1 cellular context compared by ENCODE assay signal in genomic region chr6:160163425-160163824, GRCh38.
TF ChIP-seq lines count a peak whose summit lies in the region.

No MANE protein-coding gene starts in this region.

TF ChIP-seq in HepG2, 621 proteins besides CTCF, POLR2A, EP300 and RAD21 (continues in another document):
- TF ChIP-seq ZNF431 (CRISPR knock-in tag; IDR thresholded peaks at IDR 0.05; ENCODE audit: borderline replicate concordance, low read depth) (0 out of 2 replicates have a peak, but pooled peaks have one; percentile 37), CSRNP1 (CRISPR knock-in tag; IDR thresholded peaks at IDR 0.05) (no peak), SALL1 (CRISPR knock-in tag; IDR thresholded peaks at IDR 0.05) (peak; percentile 30; the same call in 1 of the 2 replicates), ZBTB2 (CRISPR knock-in tag; IDR thresholded peaks at IDR 0.05; ENCODE audit: low read depth) (no peak), RXRA (CRISPR knock-in tag; IDR thresholded peaks at IDR 0.05) (peak; percentile 36; the same call in 1 of the 2 replicates), PHF21A (CRISPR knock-in tag; IDR thresholded peaks at IDR 0.05) (peak; percentile 39; the same call in 1 of the 2 replicates), ZNF407 (CRISPR knock-in tag; IDR thresholded peaks at IDR 0.05; ENCODE audit: not compliant biosample characterization) (no peak), CBX2 (IDR thresholded peaks at IDR 0.05; ENCODE audit: low read depth, low read length) (no peak), CBX2 (CRISPR knock-in tag; IDR thresholded peaks at IDR 0.05; ENCODE audit: low read depth) (no peak), NR2F6 (IDR thresholded peaks at IDR 0.05) (peak; percentile 49; the same call in 1 of the 2 replicates), NR2F6 (CRISPR knock-in tag; IDR thresholded peaks at IDR 0.05) (peak; percentile 75; the same call in 1 of the 2 replicates), SMAD3 (CRISPR knock-in tag; IDR thresholded peaks at IDR 0.05) (no peak), POGK (CRISPR knock-in tag; conservative IDR thresholded peaks at IDR 0.05) (0 out of 2 replicates have a peak, but pooled peaks have one; percentile 48), ZNF720 (CRISPR knock-in tag; IDR thresholded peaks at IDR 0.05) (no peak), ZBTB38 (CRISPR knock-in tag; IDR thresholded peaks at IDR 0.05) (0 out of 2 replicates have a peak, but pooled peaks have one; percentile 33), KLF16 (CRISPR knock-in tag; IDR thresholded peaks at IDR 0.05) (no peak), RXRB (CRISPR knock-in tag; IDR thresholded peaks at IDR 0.05; ENCODE audit: borderline replicate concordance) (peak; percentile 39; the same call in 1 of the 2 replicates), ATF6 (CRISPR knock-in tag; conservative IDR thresholded peaks at IDR 0.05) (no peak), BCL6 (CRISPR knock-in tag; IDR thresholded peaks at IDR 0.05) (peak; percentile 70), SETDB1 (CRISPR knock-in tag; IDR thresholded peaks at IDR 0.05; ENCODE audit: borderline replicate concordance) (no peak), ZNF572 (CRISPR knock-in tag; IDR thresholded peaks at IDR 0.05) (no peak), GTF3A (CRISPR knock-in tag; conservative IDR thresholded peaks at IDR 0.05) (no peak), ZIK1 (CRISPR knock-in tag; IDR thresholded peaks at IDR 0.05; ENCODE audit: borderline replicate concordance, low read depth) (no peak), BATF2 (CRISPR knock-in tag; IDR thresholded peaks at IDR 0.05) (no peak), ZNF30 (CRISPR knock-in tag; IDR thresholded peaks at IDR 0.05) (no peak), ZNF256 (CRISPR knock-in tag; conservative IDR thresholded peaks at IDR 0.05) (no peak), SOX5 (CRISPR knock-in tag; IDR thresholded peaks at IDR 0.05; ENCODE audit: borderline replicate concordance) (no peak), ZNF724P (CRISPR knock-in tag; IDR thresholded peaks at IDR 0.05; ENCODE audit: borderline replicate concordance) (0 out of 2 replicates have a peak, but pooled peaks have one; percentile 45), ZNF24 (IDR thresholded peaks at IDR 0.05) (no peak), ZNF841 (CRISPR knock-in tag; IDR thresholded peaks at IDR 0.05; ENCODE audit: borderline replicate concordance) (no peak), TBX2 (CRISPR knock-in tag; IDR thresholded peaks at IDR 0.05; ENCODE audit: borderline replicate concordance) (peak; percentile 51; the same call in 1 of the 2 replicates), ZBTB8A (CRISPR knock-in tag; IDR thresholded peaks at IDR 0.05; ENCODE audit: borderline replicate concordance, low read depth) (no peak), KDM2A (CRISPR knock-in tag; IDR thresholded peaks at IDR 0.05; ENCODE audit: borderline replicate concordance, low read depth) (peak; percentile 31; the same call in 1 of the 2 replicates), ZMYM4 (CRISPR knock-in tag; IDR thresholded peaks at IDR 0.05) (peak; percentile 51; the same call in 1 of the 2 replicates), HMG20A (CRISPR knock-in tag; IDR thresholded peaks at IDR 0.05; ENCODE audit: borderline replicate concordance) (peak; percentile 37; the same call in 1 of the 2 replicates), MIER2 (CRISPR knock-in tag; IDR thresholded peaks at IDR 0.05) (no peak), CBX1 (IDR thresholded peaks at IDR 0.05; ENCODE audit: low read depth) (no peak), JUN (CRISPR knock-in tag; IDR thresholded peaks at IDR 0.05) (no peak), HNF4A (CRISPR knock-in tag; IDR thresholded peaks at IDR 0.05) (peak; percentile 56), ZNF501 (CRISPR knock-in tag; IDR thresholded peaks at IDR 0.05) (0 out of 2 replicates have a peak, but pooled peaks have one; percentile 41), ZNF704 (CRISPR knock-in tag; IDR thresholded peaks at IDR 0.05; ENCODE audit: borderline replicate concordance) (no peak), ARID5B (CRISPR knock-in tag; IDR thresholded peaks at IDR 0.05) (peak; percentile 34; the same call in 1 of the 2 replicates), SP4 (CRISPR knock-in tag; IDR thresholded peaks at IDR 0.05) (no peak)
